ENCODE assay signal across 1 cellular context in genomic region chr9:88697764-88698436, GRCh38.
TF ChIP-seq lines count a peak whose summit lies in the region.

No MANE protein-coding gene starts in this region.

TF ChIP-seq in IMR-90, 13 proteins besides CTCF, POLR2A, EP300 and RAD21 (continued from another document):
- TF ChIP-seq ELK1 (IDR thresholded peaks at IDR 0.05; ENCODE audit: borderline replicate concordance, low read depth, low read length), result no peak
